Comparison of ENCODE assay signal across 8 cellular contexts in the genomic region with DNA sequence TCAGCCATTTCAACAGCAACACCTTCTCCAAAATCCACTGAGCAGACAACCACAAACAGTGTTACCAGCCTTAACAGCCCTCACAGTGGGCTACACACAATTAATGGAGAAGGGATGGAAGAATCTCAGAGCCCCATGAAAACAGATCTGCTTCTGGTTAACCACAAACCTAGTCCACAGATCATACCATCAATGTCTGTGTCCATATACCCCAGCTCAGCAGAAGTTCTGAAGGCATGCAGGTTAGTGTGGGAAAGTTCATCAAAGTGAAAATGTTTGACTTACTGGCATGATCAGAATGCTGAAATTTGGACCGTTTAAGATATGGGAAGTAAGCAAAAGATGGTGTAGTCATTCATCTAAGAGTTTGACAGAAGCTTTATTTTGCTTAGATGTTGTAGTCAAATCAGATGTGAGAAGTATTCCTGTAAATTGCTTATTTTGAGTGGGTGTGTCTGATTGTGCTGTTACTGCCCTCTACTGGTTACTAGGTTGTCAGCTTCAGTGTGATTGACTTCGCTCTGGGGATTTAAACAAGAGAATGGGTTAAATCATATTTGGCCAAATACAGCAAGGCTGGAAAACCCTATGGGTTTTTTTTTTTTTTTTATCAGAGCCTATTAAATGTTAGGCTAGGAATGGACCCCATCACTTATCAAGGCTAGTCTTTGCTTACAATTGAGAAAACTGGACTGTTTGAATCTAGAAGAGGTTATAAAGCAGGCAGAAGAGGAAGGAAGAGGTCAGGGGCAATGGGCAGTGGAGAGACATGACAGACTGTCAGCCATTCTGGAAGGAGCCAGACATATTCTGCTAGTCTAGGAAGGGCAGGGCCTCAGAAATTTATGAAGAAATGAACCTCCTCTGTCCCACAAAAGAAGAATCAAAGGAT.
DNase-seq lines count a peak whose midpoint lies in the region; ATAC-seq, FAIRE-seq and TF ChIP-seq lines count a peak whose summit lies in the region.

No MANE protein-coding gene starts in this region.

- no peaks in the 10 kb centered on the region for H3K9me3 ChIP-seq in OCI-LY7 (ENCODE audit: low read length)
- no peaks in the 10 kb centered on the region for H3K9me3 ChIP-seq in liver (ENCODE audit: control insufficient read depth in 4 of 4, low read length in 3 of 4)

- POLR2A ChIA-PET in OCI-LY7 (lab: Charles Lee), result no interaction called here

- no peak overlapping the region for H3K4me2 ChIP-seq in OCI-LY7 (ENCODE audit: low read length)

- H4K20me1 ChIP-seq in OCI-LY7 (ENCODE audit: insufficient read depth, low read length), result no peaks in the 10 kb centered on the region

- BruUV-seq in OCI-LY7 (replicated peaks; lab: Mats Ljungman, UMichigan), result no TSS peak

- H3K36me3 ChIP-seq in OCI-LY7 (ENCODE audit: insufficient read depth, low read length) (peaks cover 26% of the 10 kb centered on the region), liver (ENCODE audit: control insufficient read depth in 4 of 4, insufficient read depth in 3 of 4, low read depth in 1 of 4, low read length in 3 of 4) (peaks cover 0 to 12% (median 5%) of the 10 kb centered on the region in 4 donors)

- H3K4me1 Mint-ChIP-seq in HFFc6 (ENCODE audit: low read depth), result peaks cover 18% of the 10 kb centered on the region

- intact Hi-C loops in OCI-LY7 (cut with micrococcal nuclease; ENCODE audit: unreplicated experiment), result loop anchor here (5.0 kb wide), 1 partner anchor 198 kb away; a partner anchor contains a TSS

- no peaks in the 10 kb centered on the region for H3K9me3 Mint-ChIP-seq in HFFc6

- no peak for FAIRE-seq in frontal cortex (lab: Jason Lieb, UNC)

- H3K27me3 ChIP-seq in liver (ENCODE audit: control insufficient read depth in 4 of 4, insufficient read depth in 4 of 4, low read length in 3 of 4), result no peaks in the 10 kb centered on the region

- peak; percentile 77 for TF ChIP-seq CTCF in HFFc6 (IDR thresholded peaks at IDR 0.05)
- TF ChIP-seq CTCF in OCI-LY7 (conservative IDR thresholded peaks at IDR 0.05; ENCODE audit: low read length), result peak; percentile 78
- peak; percentile 54 for TF ChIP-seq CTCF in liver (IDR thresholded peaks at IDR 0.05; ENCODE audit: low read depth, low read length, missing input control)

- H3K27ac Mint-ChIP-seq in HFFc6, result peak overlapping the region; percentile 30; the same call in 1 of the 2 replicates

- H3K4me1 ChIP-seq in OCI-LY7 (ENCODE audit: insufficient read depth, low read length, poor library complexity, severe bottlenecking) (peaks cover 11% of the 10 kb centered on the region), liver (ENCODE audit: control insufficient read depth in 4 of 4, insufficient read depth in 4 of 4, low read length in 3 of 4) (peaks cover 0 to 9% (median 3%) of the 10 kb centered on the region in 4 donors)

- TF ChIP-seq RAD21 in liver (IDR thresholded peaks at IDR 0.05), result peak; percentile 72 to 85

- peaks cover 13% of the 10 kb centered on the region for H3K36me3 Mint-ChIP-seq in HFFc6 (ENCODE audit: low read depth)

- H3K27me3 Mint-ChIP-seq in HFFc6 (ENCODE audit: insufficient read depth), result peaks cover 2% of the 10 kb centered on the region; the same call in 1 of the 2 replicates

- no peaks in the 10 kb centered on the region for H3K9me2 ChIP-seq in OCI-LY7 (ENCODE audit: insufficient read depth, low read length)

- WGBS in liver, result 26% methylated on average over 2 of the region's 2 CpGs

- H3K4me3 Mint-ChIP-seq in HFFc6, result no peak overlapping the region; the same call in 1 of the 2 replicates

- H3K9ac ChIP-seq in liver (ENCODE audit: low read depth in 1 of 2, low read length in 2 of 2), result no peak overlapping the region

- CTCF ChIA-PET in OCI-LY7 (lab: Charles Lee; ENCODE audit: unreplicated experiment), result no interaction called here

- peak; percentile 30 for DNase-seq in NCI-H510A treated with DMSO at 0.1 percent for 48 hours (lab: John Stamatoyannopoulos, UW)
- DNase-seq in NCI-H510A (lab: John Stamatoyannopoulos, UW), result no peak
- DNase-seq in HFFc6, result peak; percentile 17
- DNase-seq in OCI-LY7 (ENCODE audit: low spot score), result peak; percentile 54
- DNase-seq in central memory CD4-positive, alpha-beta T cell, result peak; percentile 29
- no peak for DNase-seq in frontal cortex (ENCODE audit: low spot score in 2 of 2)

- no peak overlapping the region for H3K27ac ChIP-seq in OCI-LY7 (ENCODE audit: low read depth, low read length, poor library complexity, severe bottlenecking)
- H3K27ac ChIP-seq in liver (ENCODE audit: low read depth in 1 of 2, low read length in 2 of 2), result no peak overlapping the region

- H2AFZ ChIP-seq in OCI-LY7 (ENCODE audit: low read length), result no peak overlapping the region

- no peaks in the 10 kb centered on the region; the same call in 1 of the 2 replicates for H3K79me2 ChIP-seq in OCI-LY7 (ENCODE audit: insufficient read depth, low read depth, low read length)

- H3K4me3 ChIP-seq in OCI-LY7 (ENCODE audit: low read depth, low read length, poor library complexity, severe bottlenecking) (no peak overlapping the region), liver (ENCODE audit: low read depth in 1 of 3, low read length in 3 of 3) (no peak overlapping the region)

- ATAC-seq in HG02642 (IDR thresholded peaks at IDR 0.05; ENCODE audit: poor library complexity, unreplicated experiment), result no peak

TF ChIP-seq in liver, 16 proteins besides CTCF, POLR2A, EP300 and RAD21:
- TF ChIP-seq HNF4G (IDR thresholded peaks at IDR 0.05), result no peak
- TF ChIP-seq, protein P1, sequence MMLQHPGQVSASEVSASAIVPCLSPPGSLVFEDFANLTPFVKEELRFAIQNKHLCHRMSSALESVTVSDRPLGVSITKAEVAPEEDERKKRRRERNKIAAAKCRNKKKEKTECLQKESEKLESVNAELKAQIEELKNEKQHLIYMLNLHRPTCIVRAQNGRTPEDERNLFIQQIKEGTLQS (IDR thresholded peaks at IDR 0.05), result no peak
- TF ChIP-seq HNF4A (conservative IDR thresholded peaks at IDR 0.05), result no peak
TF ChIP-seq in liver: peak in this region for 0.

Comparison
In these comparisons a context has a peak if more than half of its experiments do, and no peak if none do; other contexts are left out.
1. DNase-seq: peak in NCI-H510A treated with DMSO at 0.1 percent for 48 hours (single experiment), HFFc6 (single experiment), OCI-LY7 (single experiment) and central memory CD4-positive, alpha-beta T cell (single experiment); none in NCI-H510A (single experiment) and frontal cortex (0 of 2).
2. Peak in every context shown above with its lines, with median percentiles within 50 percentile points of each other: CTCF ChIP-seq.